11 cellular contexts compared by ENCODE assay signal in genomic region chrX:42128020-42128419, GRCh38.
A peak's percentile ranks its signal among the peaks of the same experiment; 100 is the strongest.
DNase-seq lines count a peak whose midpoint lies in the region; ATAC-seq lines count a peak whose summit lies in the region.
"Had no signal": no experiment of that assay in that cellular context is flagged by ENCODE, and none has a peak within 500 bp of the region (broad histone marks: within the 10 kb centered on the region; RNA-seq: fewer than 3 reads in every experiment).

No MANE protein-coding gene starts in this region.

- ATAC-seq in GM18861 (IDR thresholded peaks at IDR 0.05; ENCODE audit: unreplicated experiment) (peak; percentile 62), GM21528 (IDR thresholded peaks at IDR 0.05; ENCODE audit: low FRiP score, unreplicated experiment) (peak; percentile 64), HG03354 (IDR thresholded peaks at IDR 0.05; ENCODE audit: poor library complexity, severe bottlenecking, unreplicated experiment) (peak; percentile 78), HG02610 (IDR thresholded peaks at IDR 0.05; ENCODE audit: unreplicated experiment) (no peak)
- ATAC-seq: psoas muscle had no signal

- peak; percentile 21 for DNase-seq in central memory CD4-positive, alpha-beta T cell
- DNase-seq in NCI-H187 (lab: John Stamatoyannopoulos, UW), result no peak
- no peak for DNase-seq in NOMO-1 treated with dmso at 0.1 percent for 144 hours (lab: John Stamatoyannopoulos, UW; ENCODE audit: unreplicated experiment)
- no peak for DNase-seq in germinal center (ENCODE audit: low spot score)
- DNase-seq: effector CD8-positive, alpha-beta T cell; psoas muscle; stimulated activated CD4-positive, alpha-beta T cell treated with anti-CD3 and anti-CD28 coated beads, Interleukin-4, amount 100 ng/mL, for 4 hours had no signal
